24 cellular contexts compared by ENCODE assay signal in genomic region chr11:118868659-118869058, GRCh38. TPM values are rescaled to one million over a fixed set of nuclear protein-coding genes. Genes with fewer than 3 reads are reported as not detected.
DNase-seq lines count a peak whose midpoint lies in the region; ATAC-seq and TF ChIP-seq lines count a peak whose summit lies in the region.
"Had no signal": no experiment of that assay in that cellular context is flagged by ENCODE, and none has a peak within 500 bp of the region (broad histone marks: within the 10 kb centered on the region; RNA-seq: fewer than 3 reads in every experiment).

No MANE protein-coding gene starts in this region.

- H3K9me3 ChIP-seq in CD4-positive, alpha-beta T cell (ENCODE audit: control insufficient read depth, low read length): no peaks in the 10 kb centered on the region
- H3K9me3 ChIP-seq in naive thymus-derived CD4-positive, alpha-beta T cell (ENCODE audit: control insufficient read depth in 2 of 3, low read length in 3 of 3): no peaks in the 10 kb centered on the region
- H3K9me3 ChIP-seq: transverse colon had no signal

- POLR2A ChIA-PET in CD4-positive, alpha-beta T cell (lab: Charles Lee): interaction anchor here (0.9 to 4.3 kb wide), 3 partner anchors 9 to 78 kb away, joined by 3 to 136 read pairs (median 3); partner anchors contain the start of gene DDX6
- POLR2A ChIA-PET in naive thymus-derived CD4-positive, alpha-beta T cell (lab: Charles Lee): interaction anchor here (0.6 to 15.9 kb wide), 8 partner anchors 8 to 198 kb away, joined by 3 to 437 read pairs (median 10); partner anchors contain the start of genes CXCR5 and DDX6

- TF ChIP-seq CTCF in 22Rv1 (IDR thresholded peaks at IDR 0.05) (no peak), chondrocyte (IDR thresholded peaks at IDR 0.05) (no peak)
- no peak for TF ChIP-seq CTCF in CD4-positive, alpha-beta T cell (IDR thresholded peaks at IDR 0.05)

- H3K27ac Mint-ChIP-seq in CD4-positive, alpha-beta T cell: peak overlapping the region; percentile 98
- peak overlapping the region in 8 of 9 donors; percentile 65 to 100 (median 78) for H3K27ac Mint-ChIP-seq in naive thymus-derived CD4-positive, alpha-beta T cell
- H3K27ac Mint-ChIP-seq in chondrocyte (ENCODE audit: unreplicated experiment): no peak overlapping the region

- peaks cover 39% of the 10 kb centered on the region for H3K4me1 Mint-ChIP-seq in CD4-positive, alpha-beta T cell (ENCODE audit: low read depth)
- H3K4me1 Mint-ChIP-seq in naive thymus-derived CD4-positive, alpha-beta T cell: peaks cover 19 to 47% (median 43%) of the 10 kb centered on the region in 7 donors
- H3K4me1 Mint-ChIP-seq in chondrocyte (ENCODE audit: low read depth): peaks cover 16% of the 10 kb centered on the region

- no peak for ATAC-seq in CD4-positive, alpha-beta T cell (ENCODE audit: poor library complexity)
- ATAC-seq in naive thymus-derived CD4-positive, alpha-beta T cell: no peak
- ATAC-seq: foreskin keratinocyte, right cardiac atrium had no signal

- no peak for DNase-seq in CD4-positive, alpha-beta T cell
- DNase-seq in RPMI8226 (peak; percentile 75), OCI-M1 (lab: John Stamatoyannopoulos, UW) (no peak), NCI-H226 (no peak), chondrocyte (ENCODE audit: low spot score) (no peak)
- no peak for DNase-seq in naive thymus-derived CD4-positive, alpha-beta T cell
- DNase-seq in stimulated activated CD4-positive, alpha-beta T cell treated with anti-CD3 and anti-CD28 coated beads, Interleukin-1b, Interleukin-23, amount 100 ng/mL, for 48 hours: no peak
- DNase-seq: activated CD4-positive, alpha-beta T cell treated with anti-CD3 and anti-CD28 coated beads for 48 hours; amniotic stem cell; COR-L47; dorsolateral prefrontal cortex; foreskin keratinocyte; H9; KG1; NCI-H2029; NCI-H510A treated with DMSO at 0.1 percent for 48 hours; right cardiac atrium; Right ventricle myocardium superior; transverse colon had no signal

- no peaks in the 10 kb centered on the region for H3K9me3 Mint-ChIP-seq in CD4-positive, alpha-beta T cell
- H3K9me3 Mint-ChIP-seq in naive thymus-derived CD4-positive, alpha-beta T cell: peaks cover 0 to 1% (median 0%) of the 10 kb centered on the region in 11 donors
- H3K9me3 Mint-ChIP-seq in chondrocyte (ENCODE audit: low read depth): no peaks in the 10 kb centered on the region
- H3K9me3 Mint-ChIP-seq: H9 had no signal

- H3K4me3 ChIP-seq in naive thymus-derived CD4-positive, alpha-beta T cell (ENCODE audit: low read length): no peak overlapping the region
- H3K4me3 ChIP-seq: hepatocyte, lung, transverse colon had no signal

- H3K4me3 Mint-ChIP-seq in CD4-positive, alpha-beta T cell: no peak overlapping the region
- H3K4me3 Mint-ChIP-seq in naive thymus-derived CD4-positive, alpha-beta T cell: peak overlapping the region in 3 of 10 donors; percentile 9 to 11 (median 11)
- H3K4me3 Mint-ChIP-seq in chondrocyte (ENCODE audit: unreplicated experiment): no peak overlapping the region
- H3K4me3 Mint-ChIP-seq: H9 had no signal

- H3K36me3 Mint-ChIP-seq in CD4-positive, alpha-beta T cell (ENCODE audit: low read depth): no peaks in the 10 kb centered on the region
- peaks cover 0 to 3% (median 0%) of the 10 kb centered on the region in 5 donors for H3K36me3 Mint-ChIP-seq in naive thymus-derived CD4-positive, alpha-beta T cell
- H3K36me3 Mint-ChIP-seq in chondrocyte (ENCODE audit: low read depth): no peaks in the 10 kb centered on the region

- CTCF ChIA-PET in CD4-positive, alpha-beta T cell (lab: Charles Lee): interaction anchor here (0.9 to 1.7 kb wide), 3 partner anchors 27 to 209 kb away, joined by 3 to 4 read pairs (median 4); no protein-coding TSS in a partner anchor
- CTCF ChIA-PET in naive thymus-derived CD4-positive, alpha-beta T cell (lab: Charles Lee): interaction anchor here (0.6 to 1.9 kb wide), 3 partner anchors 27 to 81 kb away, joined by 3 to 15 read pairs (median 3); no protein-coding TSS in a partner anchor

- no peaks in the 10 kb centered on the region for H3K27me3 Mint-ChIP-seq in CD4-positive, alpha-beta T cell
- no peaks in the 10 kb centered on the region for H3K27me3 Mint-ChIP-seq in naive thymus-derived CD4-positive, alpha-beta T cell
- H3K27me3 Mint-ChIP-seq in chondrocyte (ENCODE audit: low read depth): no peaks in the 10 kb centered on the region

- peaks cover 30 to 39% of the 10 kb centered on the region in 2 donors for H3K4me1 ChIP-seq in naive thymus-derived CD4-positive, alpha-beta T cell (ENCODE audit: control insufficient read depth in 2 of 2, insufficient read depth in 2 of 2, low read length in 2 of 2)
- H3K4me1 ChIP-seq: foreskin keratinocyte had no signal

- H3K36me3 ChIP-seq in naive thymus-derived CD4-positive, alpha-beta T cell (ENCODE audit: control insufficient read depth in 2 of 3, insufficient read depth in 3 of 3, low read length in 3 of 3): no peaks in the 10 kb centered on the region
- H3K36me3 ChIP-seq: transverse colon had no signal

- intact Hi-C loops in CD4-positive, alpha-beta T cell (cut with DNase I, micrococcal nuclease): loop anchor here in 1 of 2 experiments (5.0 kb wide), 1 partner anchor 184 kb away; no protein-coding TSS in a partner anchor
- intact Hi-C loops in naive thymus-derived CD4-positive, alpha-beta T cell (cut with micrococcal nuclease): no loop called here

- H3K27me3 ChIP-seq in CD4-positive, alpha-beta T cell (ENCODE audit: control insufficient read depth, insufficient read depth, low read length): no peaks in the 10 kb centered on the region
- no peaks in the 10 kb centered on the region for H3K27me3 ChIP-seq in naive thymus-derived CD4-positive, alpha-beta T cell (ENCODE audit: control insufficient read depth in 2 of 2, insufficient read depth in 2 of 2, low read length in 2 of 2)
- H3K27me3 ChIP-seq: dorsolateral prefrontal cortex, hepatocyte, transverse colon had no signal

- H3K27ac ChIP-seq in 22Rv1: peak overlapping the region; percentile 99
- peak overlapping the region; percentile 1 for H3K27ac ChIP-seq in CD4-positive, alpha-beta T cell (ENCODE audit: low read depth, low read length)
- peak overlapping the region; percentile 57 for H3K27ac ChIP-seq in naive thymus-derived CD4-positive, alpha-beta T cell (ENCODE audit: low read depth, low read length)
- H3K27ac ChIP-seq: foreskin keratinocyte had no signal

RNA-seq across cellular contexts. Expression of gene CXCR5, which starts 15.0 kb away (rescaled TPM):
- total RNA-seq in CD4-positive, alpha-beta T cell: 10 to 100 TPM; 13.2 to 14.3 TPM
- total RNA-seq in naive thymus-derived CD4-positive, alpha-beta T cell: 1 to 10 TPM in 4 of 5 experiments, under 1 TPM in 1; 0.41 to 2.9 (median 2.1) TPM
- 1 to 10 TPM in 1 of 2 donors, under 1 TPM in 1; 0.60 to 1.1 TPM for polyA plus RNA-seq in naive thymus-derived CD4-positive, alpha-beta T cell
- total RNA-seq in chondrocyte: 0.07 to 0.27 TPM in 2 of 3 replicates, not detected in the other
- total RNA-seq: cardiac septum, dorsolateral prefrontal cortex, epithelial cell of proximal tubule, foreskin keratinocyte, hepatocyte, right cardiac atrium, Right ventricle myocardium superior had no signal
- polyA plus RNA-seq: foreskin keratinocyte had no signal

RNA-seq across cellular contexts. Expression of gene BCL9L, which starts 57.1 kb away (rescaled TPM):
- 100 to 1,000 TPM; 326 to 332 TPM for total RNA-seq in CD4-positive, alpha-beta T cell
- total RNA-seq in naive thymus-derived CD4-positive, alpha-beta T cell: 100 to 1,000 TPM in 4 of 5 experiments, 10 to 100 TPM in 1; 67.8 to 269 (median 266) TPM
- polyA plus RNA-seq in naive thymus-derived CD4-positive, alpha-beta T cell: 1 to 10 TPM; 6.7 to 7.2 TPM
- total RNA-seq in chondrocyte: 131 to 145 TPM (median 138 TPM) in 3 replicates

Comparison
In these comparisons a context has a peak if more than half of its experiments do, and no peak if none do; other contexts are left out.
1. H3K27ac ChIP-seq: peak in every context shown above with its lines; median percentile 99 in 22Rv1; 57 in naive thymus-derived CD4-positive, alpha-beta T cell; 1 in CD4-positive, alpha-beta T cell.